ENCODE assay signal across 8 cellular contexts in the genomic region with DNA sequence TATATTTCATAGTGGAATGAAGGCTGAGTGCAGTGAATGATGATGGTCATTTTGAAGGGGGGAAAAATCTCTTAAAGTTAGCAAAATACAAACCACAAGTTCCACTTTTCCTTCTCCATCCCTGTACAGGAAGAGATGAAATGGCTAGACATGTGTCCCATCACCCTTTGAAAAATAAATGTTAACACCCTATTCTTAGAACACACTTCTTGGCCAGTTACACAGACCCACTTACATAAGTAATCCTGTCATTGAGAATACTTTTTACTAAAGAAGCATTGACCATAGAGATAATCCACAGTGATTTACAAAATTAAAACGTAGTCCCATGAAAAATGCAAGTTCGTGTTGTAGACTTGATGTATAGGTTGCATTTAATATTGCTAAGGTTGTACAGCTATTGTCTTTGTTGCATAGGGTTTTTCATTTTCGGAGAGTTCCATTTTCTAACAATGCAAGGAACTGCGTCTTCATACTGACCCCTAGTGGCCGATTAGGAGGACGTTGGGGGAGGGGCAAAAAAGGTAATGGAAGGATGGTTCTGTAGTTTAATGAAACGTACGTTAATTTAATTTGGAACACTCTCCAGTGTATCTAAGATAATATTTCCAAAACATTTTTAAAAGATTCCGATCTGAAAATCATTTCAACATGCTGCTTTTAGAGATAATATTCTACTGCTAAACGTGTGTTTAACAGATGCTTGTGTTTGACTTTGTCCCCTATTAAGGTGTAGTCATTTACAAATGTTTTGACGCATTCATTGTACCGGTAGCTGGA.
DNase-seq lines count a peak whose midpoint lies in the region; ATAC-seq lines count a peak whose summit lies in the region.

No MANE protein-coding gene starts in this region.

- DNase-seq in GM04503 (ENCODE audit: low read depth), result peak; percentile 11
- DNase-seq in NCI-H82 (lab: John Stamatoyannopoulos, UW), result peak; percentile 77
- peak; percentile 78 for DNase-seq in activated CD8-positive, alpha-beta T cell treated with anti-CD3 and anti-CD28 coated beads, Interleukin-2, amount 10 ng/mL, durations not matched to agents 7 days and 5 days
- peak; percentile 78 to 83 (median 78) for DNase-seq in effector memory CD8-positive, alpha-beta T cell
- peak; percentile 79 for DNase-seq in midbrain (lab: John Stamatoyannopoulos, UW)
- peak; percentile 19 to 43 for DNase-seq in stimulated activated CD8-positive, alpha-beta memory T cell treated with anti-CD3 and anti-CD28 coated beads, Interleukin-2, amount 100 ng/mL, for 48 hours (ENCODE audit: low read depth in 2 of 2)

- peak; percentile 51 for ATAC-seq in HG03097 (IDR thresholded peaks at IDR 0.05; ENCODE audit: low FRiP score, unreplicated experiment)
- ATAC-seq in activated CD8-positive, alpha-beta T cell treated with anti-CD3 and anti-CD28 coated beads, Interleukin-2, amount 10 ng/mL, durations not matched to agents 7 days and 5 days, result peak; percentile 71
- ATAC-seq in effector memory CD8-positive, alpha-beta T cell (replicated peaks), result peak; percentile 87
- no peak for ATAC-seq in stimulated activated memory B cell treated with anti-CD40 and anti-IgM and Interleukin-4, amounts not matched to agents 10 μg/mL and 1 μg/mL and 100 μg/mL, for 72 hours

- POLR2A ChIA-PET in activated CD8-positive, alpha-beta T cell treated with anti-CD3 and anti-CD28 coated beads, Interleukin-2, amount 10 ng/mL, durations not matched to agents 7 days and 5 days (lab: Charles Lee), result interaction anchor here (0.6 kb wide), 1 partner anchor 985 kb away, joined by 3 read pairs; a partner anchor contains a TSS

- no peaks in the 10 kb centered on the region for H3K9me3 Mint-ChIP-seq in activated CD8-positive, alpha-beta T cell treated with anti-CD3 and anti-CD28 coated beads, Interleukin-2, amount 10 ng/mL, durations not matched to agents 7 days and 5 days (ENCODE audit: insufficient read depth)
- no peaks in the 10 kb centered on the region for H3K9me3 Mint-ChIP-seq in effector memory CD8-positive, alpha-beta T cell
- no peaks in the 10 kb centered on the region for H3K9me3 Mint-ChIP-seq in stimulated activated memory B cell treated with anti-CD40 and anti-IgM and Interleukin-4, amounts not matched to agents 10 μg/mL and 1 μg/mL and 100 μg/mL, for 72 hours

- H3K4me1 Mint-ChIP-seq in activated CD8-positive, alpha-beta T cell treated with anti-CD3 and anti-CD28 coated beads, Interleukin-2, amount 10 ng/mL, durations not matched to agents 7 days and 5 days (ENCODE audit: low read depth), result peaks cover 21% of the 10 kb centered on the region
- H3K4me1 Mint-ChIP-seq in effector memory CD8-positive, alpha-beta T cell (ENCODE audit: low read depth in 2 of 2), result peaks cover 3 to 4% of the 10 kb centered on the region in 2 donors
- no peaks in the 10 kb centered on the region for H3K4me1 Mint-ChIP-seq in stimulated activated memory B cell treated with anti-CD40 and anti-IgM and Interleukin-4, amounts not matched to agents 10 μg/mL and 1 μg/mL and 100 μg/mL, for 72 hours

- no peak overlapping the region for H3K4me3 Mint-ChIP-seq in activated CD8-positive, alpha-beta T cell treated with anti-CD3 and anti-CD28 coated beads, Interleukin-2, amount 10 ng/mL, durations not matched to agents 7 days and 5 days
- no peak overlapping the region for H3K4me3 Mint-ChIP-seq in effector memory CD8-positive, alpha-beta T cell
- H3K4me3 Mint-ChIP-seq in stimulated activated memory B cell treated with anti-CD40 and anti-IgM and Interleukin-4, amounts not matched to agents 10 μg/mL and 1 μg/mL and 100 μg/mL, for 72 hours, result no peak overlapping the region

- H3K27ac Mint-ChIP-seq in activated CD8-positive, alpha-beta T cell treated with anti-CD3 and anti-CD28 coated beads, Interleukin-2, amount 10 ng/mL, durations not matched to agents 7 days and 5 days, result no peak overlapping the region
- H3K27ac Mint-ChIP-seq in effector memory CD8-positive, alpha-beta T cell, result peak overlapping the region in 1 of 2 donors; percentile 44
- no peak overlapping the region for H3K27ac Mint-ChIP-seq in stimulated activated memory B cell treated with anti-CD40 and anti-IgM and Interleukin-4, amounts not matched to agents 10 μg/mL and 1 μg/mL and 100 μg/mL, for 72 hours

- no peaks in the 10 kb centered on the region for H3K36me3 Mint-ChIP-seq in activated CD8-positive, alpha-beta T cell treated with anti-CD3 and anti-CD28 coated beads, Interleukin-2, amount 10 ng/mL, durations not matched to agents 7 days and 5 days (ENCODE audit: low read depth)
- H3K36me3 Mint-ChIP-seq in effector memory CD8-positive, alpha-beta T cell (ENCODE audit: insufficient read depth), result peaks cover 3% of the 10 kb centered on the region
- no peaks in the 10 kb centered on the region for H3K36me3 Mint-ChIP-seq in stimulated activated memory B cell treated with anti-CD40 and anti-IgM and Interleukin-4, amounts not matched to agents 10 μg/mL and 1 μg/mL and 100 μg/mL, for 72 hours

- CTCF ChIA-PET in activated CD8-positive, alpha-beta T cell treated with anti-CD3 and anti-CD28 coated beads, Interleukin-2, amount 10 ng/mL, durations not matched to agents 7 days and 5 days (lab: Charles Lee), result interaction anchor here (0.6 to 4.6 kb wide), 55 partner anchors 9 to 1010 kb away, joined by 3 to 44 read pairs (median 4); no protein-coding TSS in a partner anchor

- H3K27me3 Mint-ChIP-seq in activated CD8-positive, alpha-beta T cell treated with anti-CD3 and anti-CD28 coated beads, Interleukin-2, amount 10 ng/mL, durations not matched to agents 7 days and 5 days (ENCODE audit: low read depth), result peaks cover 11% of the 10 kb centered on the region
- peaks cover 16 to 27% of the 10 kb centered on the region in 2 donors for H3K27me3 Mint-ChIP-seq in effector memory CD8-positive, alpha-beta T cell
- peaks cover 7% of the 10 kb centered on the region for H3K27me3 Mint-ChIP-seq in stimulated activated memory B cell treated with anti-CD40 and anti-IgM and Interleukin-4, amounts not matched to agents 10 μg/mL and 1 μg/mL and 100 μg/mL, for 72 hours

Comparison
In these comparisons a context has a peak if more than half of its experiments do, and no peak if none do; other contexts are left out.
1. DNase-seq: peak in every context shown above with its lines; median percentile 79 in midbrain; 78 in activated CD8-positive, alpha-beta T cell treated with anti-CD3 and anti-CD28 coated beads, Interleukin-2, amount 10 ng/mL, durations not matched to agents 7 days and 5 days; 78 in effector memory CD8-positive, alpha-beta T cell; 77 in NCI-H82; 31 in stimulated activated CD8-positive, alpha-beta memory T cell treated with anti-CD3 and anti-CD28 coated beads, Interleukin-2, amount 100 ng/mL, for 48 hours; 11 in GM04503.